Comparison of ENCODE assay signal across 8 cellular contexts in the genomic region with DNA sequence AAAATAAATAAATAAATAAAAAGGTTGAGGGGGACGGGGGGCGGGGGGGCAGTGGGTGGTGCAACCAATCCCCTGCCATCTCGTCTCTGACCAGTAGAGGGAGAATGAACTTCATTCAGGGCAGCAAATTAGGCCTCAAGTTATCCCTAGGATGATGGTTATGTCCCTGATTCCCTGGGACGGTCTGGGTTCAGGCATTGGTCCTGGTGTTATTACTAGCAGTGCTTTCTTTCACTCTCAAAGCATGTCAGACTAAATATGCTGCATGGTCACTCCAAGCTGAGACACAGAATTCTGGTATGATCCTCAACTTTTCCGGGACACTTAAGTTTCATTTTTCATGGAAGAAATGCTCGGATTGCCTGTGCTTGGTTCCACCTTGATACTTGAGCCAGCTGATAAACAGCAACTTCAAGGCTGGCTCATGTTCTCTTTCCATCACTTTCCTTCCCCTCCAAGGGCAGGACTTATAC. TPM values are rescaled to one million over a fixed set of nuclear protein-coding genes. Genes with fewer than 3 reads are reported as not detected.
A peak's percentile ranks its signal among the peaks of the same experiment; 100 is the strongest.
DNase-seq lines count a peak whose midpoint lies in the region; ATAC-seq, FAIRE-seq and TF ChIP-seq lines count a peak whose summit lies in the region.

No MANE protein-coding gene starts in this region.

- H3K4me1 Mint-ChIP-seq in CD8-positive, alpha-beta T cell (ENCODE audit: low read depth): peaks cover 50% of the 10 kb centered on the region
- peaks cover 25 to 37% of the 10 kb centered on the region in 2 donors for H3K4me1 Mint-ChIP-seq in effector memory CD8-positive, alpha-beta T cell (ENCODE audit: low read depth in 2 of 2)

- TF ChIP-seq POLR2A in H54 (IDR thresholded peaks at IDR 0.05; ENCODE audit: low read depth, low read length): no peak

- DNase-seq in CD8-positive, alpha-beta T cell: peak in 3 of 7 experiments; percentile 13 to 36 (median 28)
- peak; percentile 20 for DNase-seq in RWPE2 (ENCODE audit: low spot score)
- peak; percentile 12 to 26 (median 14) for DNase-seq in effector memory CD8-positive, alpha-beta T cell
- DNase-seq in H54 (ENCODE audit: insufficient read length, low spot score): no peak

- no peak overlapping the region for H3K27ac ChIP-seq in CD8-positive, alpha-beta T cell (ENCODE audit: low read depth, low read length)
- H3K27ac ChIP-seq in HEK293 (ENCODE audit: extremely low read depth, low read depth, low read length): no peak overlapping the region
- H3K27ac ChIP-seq in RWPE2 (ENCODE audit: poor library complexity, severe bottlenecking): peak overlapping the region; percentile 99
- peak overlapping the region; percentile 95 for H3K27ac ChIP-seq in mesodermal cell (ENCODE audit: low read depth, low read length, severe bottlenecking)

- no peak for FAIRE-seq in H54 (lab: Jason Lieb, UNC)

- intact Hi-C loops in CD8-positive, alpha-beta T cell (cut with DNase I, micrococcal nuclease): loop anchor here in 1 of 2 experiments (10.0 kb wide), 1 partner anchor 153 kb away; no protein-coding TSS in a partner anchor

- WGBS in mesodermal cell (ENCODE audit: insufficient coverage in 2 of 2), 2 experiments: 68 to 87% methylated on average over 3 to 4 of the region's 6 CpGs

- H3K9me3 Mint-ChIP-seq in CD8-positive, alpha-beta T cell: no peaks in the 10 kb centered on the region
- no peaks in the 10 kb centered on the region for H3K9me3 Mint-ChIP-seq in effector memory CD8-positive, alpha-beta T cell

- no peak overlapping the region for H3K4me3 ChIP-seq in CD8-positive, alpha-beta T cell (ENCODE audit: low read depth, low read length)
- no peak overlapping the region for H3K4me3 ChIP-seq in HEK293 (ENCODE audit: low read depth, low read length)
- H3K4me3 ChIP-seq in RWPE2 (ENCODE audit: severe bottlenecking): no peak overlapping the region
- no peak overlapping the region for H3K4me3 ChIP-seq in mesodermal cell (ENCODE audit: extremely low read depth, insufficient read depth, low read length, poor library complexity, severe bottlenecking)

- no peak overlapping the region for H3K27ac Mint-ChIP-seq in CD8-positive, alpha-beta T cell
- H3K27ac Mint-ChIP-seq in effector memory CD8-positive, alpha-beta T cell: peak overlapping the region in 1 of 2 donors; percentile 51

- no peaks in the 10 kb centered on the region for H3K36me3 ChIP-seq in CD8-positive, alpha-beta T cell (ENCODE audit: insufficient read depth, low read length)
- no peaks in the 10 kb centered on the region for H3K36me3 ChIP-seq in HEK293 (ENCODE audit: control insufficient read depth in 2 of 2, insufficient read depth in 1 of 2, low read length in 2 of 2)
- no peaks in the 10 kb centered on the region; the same call in none of the 2 replicates for H3K36me3 ChIP-seq in RWPE2 (ENCODE audit: low read depth)
- peaks cover 8% of the 10 kb centered on the region for H3K36me3 ChIP-seq in mesodermal cell (ENCODE audit: control insufficient read depth, insufficient read depth, low read length)

- no peaks in the 10 kb centered on the region for H3K9me3 ChIP-seq in CD8-positive, alpha-beta T cell (ENCODE audit: low read length)
- H3K9me3 ChIP-seq in HEK293 (ENCODE audit: control insufficient read depth, insufficient read depth, low read depth, low read length) (no peaks in the 10 kb centered on the region), RWPE2 (ENCODE audit: severe bottlenecking) (no peaks in the 10 kb centered on the region), mesodermal cell (ENCODE audit: control insufficient read depth, low read length) (no peaks in the 10 kb centered on the region)

- H3K27me3 Mint-ChIP-seq in CD8-positive, alpha-beta T cell (ENCODE audit: low read depth): no peaks in the 10 kb centered on the region
- no peaks in the 10 kb centered on the region for H3K27me3 Mint-ChIP-seq in effector memory CD8-positive, alpha-beta T cell

- no peak overlapping the region for H3K4me3 Mint-ChIP-seq in CD8-positive, alpha-beta T cell
- no peak overlapping the region for H3K4me3 Mint-ChIP-seq in effector memory CD8-positive, alpha-beta T cell

- TF ChIP-seq CTCF in CD8-positive, alpha-beta T cell (IDR thresholded peaks at IDR 0.05): peak; percentile 70
- TF ChIP-seq CTCF in HEK293 (tag by site-specific recombination; IDR thresholded peaks at IDR 0.05) (no peak), RWPE2 (IDR thresholded peaks at IDR 0.05; ENCODE audit: poor library complexity, severe bottlenecking) (peak; percentile 78)

- CTCF ChIA-PET in CD8-positive, alpha-beta T cell (lab: Charles Lee): interaction anchor here (1.0 to 2.2 kb wide), 3 partner anchors 10 to 74 kb away, joined by 3 to 5 read pairs (median 4); no protein-coding TSS in a partner anchor
- CTCF ChIA-PET in HEK293 (lab: Yijun Ruan, JAX): interaction anchor here (0.6 to 2.5 kb wide), 20 partner anchors 10 to 639 kb away, joined by 3 to 12 read pairs (median 4); no protein-coding TSS in a partner anchor

- peaks cover 14% of the 10 kb centered on the region for H3K36me3 Mint-ChIP-seq in CD8-positive, alpha-beta T cell
- peaks cover 4% of the 10 kb centered on the region for H3K36me3 Mint-ChIP-seq in effector memory CD8-positive, alpha-beta T cell (ENCODE audit: insufficient read depth)

- POLR2A ChIA-PET in CD8-positive, alpha-beta T cell (lab: Charles Lee): no interaction called here
- POLR2A ChIA-PET in HEK293 (lab: Yijun Ruan, JAX): no interaction called here

- H3K27me3 ChIP-seq in CD8-positive, alpha-beta T cell (ENCODE audit: insufficient read depth, low read length): no peaks in the 10 kb centered on the region
- no peaks in the 10 kb centered on the region for H3K27me3 ChIP-seq in RWPE2 (ENCODE audit: insufficient read depth, poor library complexity, severe bottlenecking)

- ATAC-seq in CD8-positive, alpha-beta T cell: no peak
- ATAC-seq in RWPE2 (ENCODE audit: low read depth) (no peak), HG03565 (IDR thresholded peaks at IDR 0.05; ENCODE audit: unreplicated experiment) (no peak), HG02884 (IDR thresholded peaks at IDR 0.05; ENCODE audit: unreplicated experiment) (no peak)
- no peak for ATAC-seq in effector memory CD8-positive, alpha-beta T cell (replicated peaks)

- peaks cover 21% of the 10 kb centered on the region for H3K4me1 ChIP-seq in CD8-positive, alpha-beta T cell (ENCODE audit: insufficient read depth, low read length)
- H3K4me1 ChIP-seq in HEK293 (ENCODE audit: control insufficient read depth, insufficient read depth, low read length) (no peaks in the 10 kb centered on the region), RWPE2 (ENCODE audit: insufficient read depth, poor library complexity, severe bottlenecking) (peaks cover 51% of the 10 kb centered on the region), mesodermal cell (ENCODE audit: control insufficient read depth, insufficient read depth, low read length, poor library complexity, severe bottlenecking) (peaks cover 77% of the 10 kb centered on the region)

TF ChIP-seq in HEK293, 187 proteins besides CTCF, POLR2A, EP300 and RAD21:
- TF ChIP-seq, protein P1, sequence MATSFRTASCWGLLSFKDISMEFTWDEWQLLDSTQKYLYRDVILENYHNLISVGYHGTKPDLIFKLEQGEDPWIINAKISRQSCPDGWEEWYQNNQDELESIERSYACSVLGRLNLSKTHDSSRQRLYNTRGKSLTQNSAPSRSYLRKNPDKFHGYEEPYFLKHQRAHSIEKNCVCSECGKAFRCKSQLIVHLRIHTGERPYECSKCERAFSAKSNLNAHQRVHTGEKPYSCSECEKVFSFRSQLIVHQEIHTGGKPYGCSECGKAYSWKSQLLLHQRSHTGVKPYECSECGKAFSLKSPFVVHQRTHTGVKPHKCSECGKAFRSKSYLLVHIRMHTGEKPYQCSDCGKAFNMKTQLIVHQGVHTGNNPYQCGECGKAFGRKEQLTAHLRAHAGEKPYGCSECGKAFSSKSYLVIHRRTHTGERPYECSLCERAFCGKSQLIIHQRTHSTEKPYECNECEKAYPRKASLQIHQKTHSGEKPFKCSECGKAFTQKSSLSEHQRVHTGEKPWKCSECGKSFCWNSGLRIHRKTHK (tag by site-specific recombination; IDR thresholded peaks at IDR 0.05): no peak
- TF ChIP-seq ZNF654 (tag by site-specific recombination; IDR thresholded peaks at IDR 0.05; ENCODE audit: low read depth): peak; percentile 31; the same call in 1 of the 2 replicates
TF ChIP-seq in HEK293: peak in this region for 1.

RNA-seq across cellular contexts. Expression of a gene that starts 59.4 kb away (rescaled TPM):
- total RNA-seq in CD8-positive, alpha-beta T cell: 10 to 100 TPM; 30.0 to 35.0 TPM
- 133 TPM for polyA plus RNA-seq in mesodermal cell (2013, experiment 1 of 2)
- 122 TPM for polyA plus RNA-seq in mesodermal cell (2013, experiment 2 of 2)

Comparison
In these comparisons a context has a peak if more than half of its experiments do, and no peak if none do; other contexts are left out.
1. H3K27ac ChIP-seq: peak in RWPE2 (single experiment) and mesodermal cell (single experiment); none in CD8-positive, alpha-beta T cell (single experiment) and HEK293 (single experiment).